ENCODE assay signal across 17 cellular contexts in genomic region chr12:75863475-75863874, GRCh38.
A peak's percentile ranks its signal among the peaks of the same experiment; 100 is the strongest.
DNase-seq lines count a peak whose midpoint lies in the region; ATAC-seq, FAIRE-seq and TF ChIP-seq lines count a peak whose summit lies in the region.
"Had no signal": no experiment of that assay in that cellular context is flagged by ENCODE, and none has a peak within 500 bp of the region (broad histone marks: within the 10 kb centered on the region; RNA-seq: fewer than 3 reads in every experiment).

No MANE protein-coding gene starts in this region.

- no peak overlapping the region for H3K4me3 ChIP-seq in astrocyte (ENCODE audit: insufficient read depth, low read depth, low read length)
- H3K4me3 ChIP-seq in suprapubic skin, result no peak overlapping the region
- H3K4me3 ChIP-seq: uterus had no signal

- DNase-seq in COLO668 (lab: John Stamatoyannopoulos, UW; ENCODE audit: unreplicated experiment) (peak; percentile 34), NCI-H748 (lab: John Stamatoyannopoulos, UW; ENCODE audit: unreplicated experiment) (peak; percentile 41), astrocyte (ENCODE audit: low read depth) (peak; percentile 26), left colon (no peak), suprapubic skin (ENCODE audit: low spot score in 2 of 2) (no peak), H54 (ENCODE audit: insufficient read length, low spot score) (no peak), NCI-H2171 treated with DMSO at 0.1 percent for 48 hours (lab: John Stamatoyannopoulos, UW) (no peak)
- DNase-seq in activated naive CD4-positive, alpha-beta T cell treated with Interleukin-2 at 50 U/mL for 16 hours, result no peak
- DNase-seq: activated CD8-positive, alpha-beta memory T cell treated with anti-CD3 and anti-CD28 coated beads, Interleukin-2, amount 10 ng/mL, durations not matched to agents 7 days and 5 days; caudate nucleus; hypothalamus; NCI-H1694 treated with DMSO at 0.1 percent for 48 hours; NCI-H446; stimulated activated CD4-positive, alpha-beta T cell treated with anti-CD3 and anti-CD28 coated beads, Interleukin-4, amount 100 ng/mL, for 1 hour; uterus had no signal

- no peak overlapping the region for H3K9ac ChIP-seq in astrocyte (ENCODE audit: low read length)

- 77% methylated on average over 7 of the region's 7 CpGs for WGBS in suprapubic skin

- TF ChIP-seq EP300 in suprapubic skin (IDR thresholded peaks at IDR 0.05), result no peak

- FAIRE-seq in astrocyte (lab: Jason Lieb, UNC), result no peak
- no peak for FAIRE-seq in H54 (lab: Jason Lieb, UNC)

- H4K20me1 ChIP-seq in astrocyte (ENCODE audit: insufficient read depth, low read length), result no peaks in the 10 kb centered on the region

- no peaks in the 10 kb centered on the region for H3K27me3 Mint-ChIP-seq in astrocyte (ENCODE audit: low read depth, unreplicated experiment)
- H3K27me3 Mint-ChIP-seq: activated CD8-positive, alpha-beta memory T cell treated with anti-CD3 and anti-CD28 coated beads, Interleukin-2, amount 10 ng/mL, durations not matched to agents 7 days and 5 days; progenitor cell of endocrine pancreas had no signal

- no peak overlapping the region for H3K27ac Mint-ChIP-seq in astrocyte (ENCODE audit: unreplicated experiment)
- H3K27ac Mint-ChIP-seq: activated CD8-positive, alpha-beta memory T cell treated with anti-CD3 and anti-CD28 coated beads, Interleukin-2, amount 10 ng/mL, durations not matched to agents 7 days and 5 days; nephron; progenitor cell of endocrine pancreas had no signal

- no peak overlapping the region for H3K4me3 Mint-ChIP-seq in astrocyte (ENCODE audit: unreplicated experiment)
- H3K4me3 Mint-ChIP-seq: activated CD8-positive, alpha-beta memory T cell treated with anti-CD3 and anti-CD28 coated beads, Interleukin-2, amount 10 ng/mL, durations not matched to agents 7 days and 5 days; nephron had no signal

- peak overlapping the region; percentile 39 for H2AFZ ChIP-seq in astrocyte (ENCODE audit: low read depth, low read length)

- peaks cover 14% of the 10 kb centered on the region for H3K4me1 ChIP-seq in astrocyte (ENCODE audit: insufficient read depth, low read length)
- no peaks in the 10 kb centered on the region for H3K4me1 ChIP-seq in suprapubic skin
- H3K4me1 ChIP-seq: uterus had no signal

- intact Hi-C loops in left colon (cut with DNase I, micrococcal nuclease), result no loop called here

- H3K27ac ChIP-seq in astrocyte (ENCODE audit: low read depth, low read length), result peak overlapping the region; percentile 67
- no peak overlapping the region for H3K27ac ChIP-seq in suprapubic skin
- H3K27ac ChIP-seq: uterus had no signal

- H3K4me2 ChIP-seq in astrocyte (ENCODE audit: low read length), result peak overlapping the region; percentile 30

- no peaks in the 10 kb centered on the region for H3K36me3 ChIP-seq in astrocyte (ENCODE audit: insufficient read depth, low read length)
- H3K36me3 ChIP-seq in suprapubic skin, result no peaks in the 10 kb centered on the region
- H3K36me3 ChIP-seq: uterus had no signal

- H3K27me3 ChIP-seq in astrocyte (ENCODE audit: insufficient read depth, low read length), result no peaks in the 10 kb centered on the region
- H3K27me3 ChIP-seq in suprapubic skin, result no peaks in the 10 kb centered on the region
- H3K27me3 ChIP-seq: uterus had no signal

- TF ChIP-seq CTCF in astrocyte (IDR thresholded peaks at IDR 0.05; ENCODE audit: insufficient read depth, low read depth, low read length) (no peak), suprapubic skin (IDR thresholded peaks at IDR 0.05) (no peak)

- H3K36me3 Mint-ChIP-seq in astrocyte (ENCODE audit: low read depth, unreplicated experiment), result peaks cover 2% of the 10 kb centered on the region

- peak; percentile 54 for ATAC-seq in left colon
- ATAC-seq: activated CD8-positive, alpha-beta memory T cell treated with anti-CD3 and anti-CD28 coated beads, Interleukin-2, amount 10 ng/mL, durations not matched to agents 7 days and 5 days had no signal

- no peaks in the 10 kb centered on the region for H3K79me2 ChIP-seq in astrocyte (ENCODE audit: insufficient read depth, low read length)

- peaks cover 7% of the 10 kb centered on the region for H3K9me3 Mint-ChIP-seq in astrocyte (ENCODE audit: unreplicated experiment)
- H3K9me3 Mint-ChIP-seq: nephron had no signal

- H3K4me1 Mint-ChIP-seq in astrocyte (ENCODE audit: low read depth, unreplicated experiment), result peaks cover 14% of the 10 kb centered on the region
- H3K4me1 Mint-ChIP-seq: nephron had no signal

- no peaks in the 10 kb centered on the region for H3K9me3 ChIP-seq in astrocyte (ENCODE audit: insufficient read depth, low read depth, low read length)
- H3K9me3 ChIP-seq in suprapubic skin, result no peaks in the 10 kb centered on the region
- H3K9me3 ChIP-seq: uterus had no signal

- TF ChIP-seq POLR2A in suprapubic skin (IDR thresholded peaks at IDR 0.05) (no peak), H54 (IDR thresholded peaks at IDR 0.05; ENCODE audit: low read depth, low read length) (no peak)

Comparison
In these comparisons a context has a peak if more than half of its experiments do, and no peak if none do; other contexts are left out.
1. DNase-seq: peak in COLO668 (single experiment), NCI-H748 (single experiment) and astrocyte (single experiment); none in left colon (0 of 2), activated naive CD4-positive, alpha-beta T cell treated with Interleukin-2 at 50 U/mL for 16 hours (single experiment), suprapubic skin (0 of 2), H54 (single experiment) and NCI-H2171 treated with DMSO at 0.1 percent for 48 hours (single experiment).